31 cellular contexts compared by ENCODE assay signal in genomic region chr5:136799806-136800372, GRCh38.
DNase-seq lines count a peak whose midpoint lies in the region; ATAC-seq and TF ChIP-seq lines count a peak whose summit lies in the region.
"Had no signal": no experiment of that assay in that cellular context is flagged by ENCODE, and none has a peak within 500 bp of the region (broad histone marks: within the 10 kb centered on the region; RNA-seq: fewer than 3 reads in every experiment).

No MANE protein-coding gene starts in this region.

- no peak for DNase-seq in AG09309 (ENCODE audit: low read depth)
- peak; percentile 15 for DNase-seq in HCEC 1CT
- no peak for DNase-seq in WTC11 (ENCODE audit: low spot score)
- DNase-seq in fibroblast of the aortic adventitia (ENCODE audit: low read depth) = peak; percentile 17
- no peak for DNase-seq in NCI-H1092 (lab: John Stamatoyannopoulos, UW)
- no peak for DNase-seq in mesenteric fat pad (ENCODE audit: low spot score)
- no peak for DNase-seq in NCI-H82 treated with DMSO at 0.1 percent for 48 hours (lab: John Stamatoyannopoulos, UW; ENCODE audit: unreplicated experiment)
- DNase-seq: activated B cell treated with CpG ODN at 0.5 μM for 24 hours; activated CD4-positive, alpha-beta T cell treated with anti-CD3 and anti-CD28 coated beads, Interleukin-2, amount 50 U/mL, for 1 hour; activated gamma-delta T cell; activated naive CD8-positive, alpha-beta T cell treated with anti-CD3 and anti-CD28 coated beads, Interleukin-2, amount 10 ng/mL, durations not matched to agents 7 days and 5 days; activated T-cell treated with anti-CD3 and anti-CD28 coated beads, Interleukin-2, amount 50 U/mL, for 4 hours; CD8-positive, alpha-beta T cell; DMS 273 treated with DMSO at 0.1 percent for 48 hours; left colon; NCI-H1048; NCI-H1694 treated with DMSO at 0.1 percent for 48 hours; NCI-H446 treated with DMSO at 0.1 percent for 48 hours; OCI-M1; ovary; retina; stomach; T-helper 1 cell; uterus had no signal

- H3K4me3 ChIP-seq in AG09309 (ENCODE audit: control insufficient read depth, low read depth, low read length) (no peak overlapping the region), fibroblast of the aortic adventitia (ENCODE audit: low read depth, low read length) (no peak overlapping the region)
- H3K4me3 ChIP-seq: A549, gastroesophageal sphincter, ovary, SK-N-MC, skin epidermis, stomach, uterus had no signal

- H3K36me3 Mint-ChIP-seq in WTC11 = no peaks in the 10 kb centered on the region
- H3K36me3 Mint-ChIP-seq: activated naive CD8-positive, alpha-beta T cell treated with anti-CD3 and anti-CD28 coated beads, Interleukin-2, amount 10 ng/mL, durations not matched to agents 7 days and 5 days; CD8-positive, alpha-beta T cell had no signal

- ATAC-seq in WTC11 (peak; percentile 79), GM21786 (IDR thresholded peaks at IDR 0.05; ENCODE audit: unreplicated experiment) (no peak)
- ATAC-seq: activated T-cell treated with anti-CD3 and anti-CD28 coated beads, Interleukin-2, amount 50 U/mL, for 4 hours; CD8-positive, alpha-beta T cell; gastroesophageal sphincter; left colon had no signal

- POLR2A ChIA-PET in WTC11 (lab: Charles Lee) = no interaction called here

- no peaks in the 10 kb centered on the region for H3K4me1 Mint-ChIP-seq in WTC11
- H3K4me1 Mint-ChIP-seq: activated B cell treated with CpG ODN at 0.5 μM for 24 hours; activated naive CD8-positive, alpha-beta T cell treated with anti-CD3 and anti-CD28 coated beads, Interleukin-2, amount 10 ng/mL, durations not matched to agents 7 days and 5 days; B cell; central memory CD8-positive, alpha-beta T cell had no signal

- H3K9me3 Mint-ChIP-seq in WTC11 = peaks cover 10% of the 10 kb centered on the region
- H3K9me3 Mint-ChIP-seq: activated naive CD8-positive, alpha-beta T cell treated with anti-CD3 and anti-CD28 coated beads, Interleukin-2, amount 10 ng/mL, durations not matched to agents 7 days and 5 days had no signal

- no peaks in the 10 kb centered on the region; the same call in 1 of the 2 replicates for H3K27me3 Mint-ChIP-seq in WTC11 (ENCODE audit: low read depth)
- H3K27me3 Mint-ChIP-seq: activated naive CD8-positive, alpha-beta T cell treated with anti-CD3 and anti-CD28 coated beads, Interleukin-2, amount 10 ng/mL, durations not matched to agents 7 days and 5 days; B cell had no signal

- CTCF ChIA-PET in WTC11 (lab: Charles Lee) = interaction anchor here (1.0 kb wide), 1 partner anchor 435 kb away, joined by 4 read pairs; the partner anchor contains the start of gene TRPC7

- no peak overlapping the region for H3K27ac Mint-ChIP-seq in WTC11
- H3K27ac Mint-ChIP-seq: activated B cell treated with CpG ODN at 0.5 μM for 24 hours; activated naive CD8-positive, alpha-beta T cell treated with anti-CD3 and anti-CD28 coated beads, Interleukin-2, amount 10 ng/mL, durations not matched to agents 7 days and 5 days; B cell; CD8-positive, alpha-beta T cell had no signal

- H3K4me3 Mint-ChIP-seq in WTC11 = no peak overlapping the region
- H3K4me3 Mint-ChIP-seq: activated B cell treated with CpG ODN at 0.5 μM for 24 hours; activated naive CD8-positive, alpha-beta T cell treated with anti-CD3 and anti-CD28 coated beads, Interleukin-2, amount 10 ng/mL, durations not matched to agents 7 days and 5 days; activated T-cell treated with anti-CD3 and anti-CD28 coated beads, Interleukin-2, amount 50 U/mL, for 4 hours; B cell; CD8-positive, alpha-beta T cell; central memory CD8-positive, alpha-beta T cell had no signal

- TF ChIP-seq CTCF in AG09309 (IDR thresholded peaks at IDR 0.05; ENCODE audit: control insufficient read depth, insufficient read depth, low read depth, low read length, missing control alignments) (peak; percentile 20), WTC11 (IDR thresholded peaks at IDR 0.05) (no peak), fibroblast of the aortic adventitia (IDR thresholded peaks at IDR 0.05; ENCODE audit: insufficient read depth, low read length) (no peak)

TF ChIP-seq in WTC11, 78 proteins besides CTCF, POLR2A, EP300 and RAD21 (continues in another document):
- no peak for TF ChIP-seq ZNF532 (CRISPR knock-in tag; IDR thresholded peaks at IDR 0.05; ENCODE audit: borderline replicate concordance)
- TF ChIP-seq CREM (CRISPR knock-in tag; IDR thresholded peaks at IDR 0.05) = no peak
- TF ChIP-seq ATF2 (CRISPR knock-in tag; IDR thresholded peaks at IDR 0.05; ENCODE audit: borderline replicate concordance, low read depth) = no peak
- no peak for TF ChIP-seq MXD4 (CRISPR knock-in tag; IDR thresholded peaks at IDR 0.05; ENCODE audit: borderline replicate concordance)
- no peak for TF ChIP-seq ERG (CRISPR knock-in tag; IDR thresholded peaks at IDR 0.05)
- no peak for TF ChIP-seq E2F4 (CRISPR knock-in tag; IDR thresholded peaks at IDR 0.05; ENCODE audit: borderline replicate concordance, low read depth)
- TF ChIP-seq ATF3 (CRISPR knock-in tag; conservative IDR thresholded peaks at IDR 0.05) = no peak
- no peak for TF ChIP-seq NFE2L1 (CRISPR knock-in tag; IDR thresholded peaks at IDR 0.05)
- no peak for TF ChIP-seq ETV6 (CRISPR knock-in tag; IDR thresholded peaks at IDR 0.05)

Comparison
In these comparisons a context has a peak if more than half of its experiments do, and no peak if none do; other contexts are left out.
1. DNase-seq: peak in HCEC 1CT (single experiment) and fibroblast of the aortic adventitia (single experiment); none in AG09309 (single experiment), WTC11 (single experiment), NCI-H1092 (single experiment), mesenteric fat pad (single experiment) and NCI-H82 treated with DMSO at 0.1 percent for 48 hours (single experiment).